ENCODE assay signal across 17 cellular contexts in the genomic region with DNA sequence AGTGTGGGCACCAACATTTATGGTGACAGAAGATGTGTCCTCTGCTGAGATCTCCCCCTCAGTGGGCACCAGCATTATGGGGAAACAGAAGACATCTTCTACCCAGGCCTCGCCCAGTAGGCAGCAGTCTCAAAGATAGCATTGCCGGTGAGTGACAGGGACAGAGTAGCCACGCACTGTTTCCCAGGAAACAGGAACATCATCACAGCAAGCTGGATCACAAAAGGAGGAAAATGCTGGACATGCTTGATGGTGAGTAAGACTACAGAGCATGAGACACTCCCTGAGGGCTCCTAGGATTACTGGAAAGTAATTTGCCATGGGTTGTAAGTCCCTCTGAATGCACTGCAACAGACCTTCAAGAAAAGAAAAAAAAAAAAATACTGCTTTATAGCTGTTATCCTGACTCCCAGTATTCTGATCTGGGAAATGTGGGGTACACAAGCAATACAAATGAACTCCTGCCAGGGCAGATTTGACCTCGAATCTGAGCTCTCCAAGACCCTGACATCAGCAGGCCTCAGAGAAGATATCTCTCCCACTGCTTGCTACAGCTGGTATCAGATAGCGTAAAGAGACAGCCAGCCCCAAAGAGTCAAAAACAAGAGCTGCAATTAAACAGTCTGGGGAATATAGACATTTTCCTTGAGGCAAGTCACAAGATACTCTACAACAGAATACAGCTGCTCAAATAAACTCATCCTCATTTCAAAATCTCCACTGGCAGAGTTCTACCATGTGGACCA.
DNase-seq lines count a peak whose midpoint lies in the region; ATAC-seq, FAIRE-seq and TF ChIP-seq lines count a peak whose summit lies in the region.
"Had no signal": no experiment of that assay in that cellular context is flagged by ENCODE, and none has a peak within 500 bp of the region (broad histone marks: within the 10 kb centered on the region; RNA-seq: fewer than 3 reads in every experiment).

No MANE protein-coding gene starts in this region.

- H3K4me3 ChIP-seq in GM23338, result no peak overlapping the region
- H3K4me3 ChIP-seq in H1 (ENCODE audit: extremely low read depth in 1 of 4, insufficient read depth in 2 of 4, low read depth in 3 of 4, low read length in 4 of 4), result no peak overlapping the region
- H3K4me3 ChIP-seq in mucosa of descending colon, result no peak overlapping the region
- H3K4me3 ChIP-seq: HAP-1, thyroid gland had no signal

- TF ChIP-seq EP300 in H1 (IDR thresholded peaks at IDR 0.05; ENCODE audit: borderline replicate concordance in 1 of 2, low read depth in 2 of 2, low read length in 2 of 2), result no peak

- no peak overlapping the region for H2BK20ac ChIP-seq in H1 (ENCODE audit: low read length)

- no peaks in the 10 kb centered on the region for H3K9me3 Mint-ChIP-seq in GM23338
- H3K9me3 Mint-ChIP-seq: natural killer cell treated with Interleukin-12 subunit alpha and Interleukin-12 subunit beta and Interleukin-15 and Interleukin-18, amount 100 ng/mL, for 72 hours had no signal

- H3F3A ChIP-seq in GM23338 (replicated peaks; ENCODE audit: low read depth), result no peaks in the 10 kb centered on the region

- H3K9ac ChIP-seq in H1 (replicated peaks in 1 of 4; ENCODE audit: extremely low read depth in 1 of 4, low read depth in 3 of 4, low read length in 3 of 4), result no peak overlapping the region

- no peaks in the 10 kb centered on the region for H3K27me3 ChIP-seq in GM23338 (ENCODE audit: insufficient read depth)
- H3K27me3 ChIP-seq in H1 (replicated peaks in 1 of 4; ENCODE audit: control insufficient read depth in 3 of 4, extremely low read depth in 1 of 4, insufficient read depth in 3 of 4, low read length in 3 of 4), result no peaks in the 10 kb centered on the region
- H3K27me3 ChIP-seq: thyroid gland had no signal

- H2BK120ac ChIP-seq in H1 (replicated peaks; ENCODE audit: low read depth, low read length), result no peak overlapping the region

- H3K4me1 ChIP-seq in GM23338 (ENCODE audit: insufficient read depth) (peaks cover 4% of the 10 kb centered on the region; the same call in 1 of the 2 replicates), H1 (replicated peaks in 1 of 4; ENCODE audit: control insufficient read depth in 3 of 4, insufficient read depth in 4 of 4, low read length in 3 of 4) (peaks cover 0 to 6% (median 3%) of the 10 kb centered on the region in 4 experiments; a peak in 4 of 7 replicates), mucosa of descending colon (ENCODE audit: low read depth) (peaks cover 16% of the 10 kb centered on the region)
- H3K4me1 ChIP-seq: HAP-1, thyroid gland had no signal

- no peak overlapping the region for H3K4me3 Mint-ChIP-seq in GM23338
- H3K4me3 Mint-ChIP-seq: natural killer cell treated with Interleukin-12 subunit alpha and Interleukin-12 subunit beta and Interleukin-15 and Interleukin-18, amount 100 ng/mL, for 72 hours had no signal

- H3K56ac ChIP-seq in H1 (replicated peaks; ENCODE audit: insufficient read length, low read depth, low read length), result no peak overlapping the region

- no peaks in the 10 kb centered on the region for H4K20me1 ChIP-seq in GM23338 (replicated peaks; ENCODE audit: insufficient read depth)
- H4K20me1 ChIP-seq in H1 (replicated peaks in 1 of 2; ENCODE audit: control insufficient read depth in 1 of 2, insufficient read depth in 2 of 2, low read length in 2 of 2), result no peaks in the 10 kb centered on the region

- H4K8ac ChIP-seq in H1 (ENCODE audit: extremely low read depth, insufficient read depth, low read length), result no peak overlapping the region

- no peak overlapping the region for H3K18ac ChIP-seq in H1 (ENCODE audit: extremely low read depth, low read length)

- no peaks in the 10 kb centered on the region for H3K27me3 Mint-ChIP-seq in GM23338 (ENCODE audit: insufficient read depth, low read depth, poor library complexity)

- no peak overlapping the region for H2AK5ac ChIP-seq in H1 (ENCODE audit: low read depth, low read length)

- H3K4me1 Mint-ChIP-seq in GM23338, result peaks cover 15% of the 10 kb centered on the region

- intact Hi-C loops in mucosa of descending colon (cut with DNase I, micrococcal nuclease), result no loop called here

- H4K5ac ChIP-seq in H1 (ENCODE audit: insufficient read length, low read depth, low read length), result no peak overlapping the region

- H3K79me2 ChIP-seq in GM23338 (replicated peaks; ENCODE audit: insufficient read depth), result no peaks in the 10 kb centered on the region
- no peaks in the 10 kb centered on the region for H3K79me2 ChIP-seq in H1 (ENCODE audit: control insufficient read depth in 1 of 2, insufficient read depth in 2 of 2, low read length in 2 of 2)

- ATAC-seq in GM23338 (no peak), mucosa of descending colon (peak; percentile 56)
- ATAC-seq in activated CD4-positive, CD25-positive, alpha-beta regulatory T cell treated with anti-CD3 and anti-CD28 coated beads, Interleukin-2, amount 50 U/mL, for 24 hours, result no peak
- ATAC-seq: natural killer cell treated with Interleukin-12 subunit alpha and Interleukin-12 subunit beta and Interleukin-15 and Interleukin-18, amount 100 ng/mL, for 72 hours had no signal

- H3K9me3 ChIP-seq in H1 (ENCODE audit: insufficient read depth in 2 of 2, low read depth in 1 of 2, low read length in 1 of 2) (no peaks in the 10 kb centered on the region), mucosa of descending colon (no peaks in the 10 kb centered on the region)
- H3K9me3 ChIP-seq: HAP-1, thyroid gland had no signal

- CTCF ChIA-PET in H1 (lab: Charles Lee; ENCODE audit: partially characterized antibody), result interaction anchor here (0.6 to 1.6 kb wide), 5 partner anchors 114 to 602 kb away, joined by 3 to 4 read pairs (median 3); no protein-coding TSS in a partner anchor

- no peak for FAIRE-seq in H1 (lab: Jason Lieb, UNC)

- H3K79me1 ChIP-seq in H1 (ENCODE audit: low read depth, low read length), result no peaks in the 10 kb centered on the region

- H3K23ac ChIP-seq in H1 (ENCODE audit: insufficient read length), result no peak overlapping the region

- H3K9me2 ChIP-seq in GM23338 (ENCODE audit: insufficient read depth), result peaks cover 4% of the 10 kb centered on the region; the same call in 1 of the 2 replicates

- no peak overlapping the region for H3K14ac ChIP-seq in H1 (ENCODE audit: insufficient read length)

- peak overlapping the region; percentile 70 for H3K4ac ChIP-seq in H1 (replicated peaks; ENCODE audit: insufficient read length, low read depth, low read length)

- H3K23me2 ChIP-seq in H1 (ENCODE audit: low read depth, low read length), result no peaks in the 10 kb centered on the region; the same call in 1 of the 2 replicates

- H2AFZ ChIP-seq in GM23338 (peak overlapping the region; percentile 69), H1 (ENCODE audit: low read length) (no peak overlapping the region)

- peak overlapping the region; percentile 54; the same call in 1 of the 2 replicates for H3K27ac Mint-ChIP-seq in GM23338
- H3K27ac Mint-ChIP-seq: natural killer cell treated with Interleukin-12 subunit alpha and Interleukin-12 subunit beta and Interleukin-15 and Interleukin-18, amount 100 ng/mL, for 72 hours had no signal

- WGBS in H1 (ENCODE audit: extremely low coverage in 1 of 2, insufficient coverage in 1 of 2, insufficient read length in 1 of 2, insufficient replicate concordance in 2 of 2, low coverage in 1 of 2, low lambda C conversion rate in 2 of 2, missing lambda C conversion rate in 1 of 2), 2 experiments, result 96% methylated on average over 5 of the region's 5 CpGs; no CpG with 5 or more reads in 1 of the 2 experiments

- no peak overlapping the region for H2BK12ac ChIP-seq in H1 (ENCODE audit: low read depth, low read length)

- POLR2A ChIA-PET in H1 (lab: Charles Lee; ENCODE audit: partially characterized antibody), result interaction anchor here (0.8 kb wide), 1 partner anchor 62 kb away, joined by 4 read pairs; no protein-coding TSS in a partner anchor

- H3K36me3 ChIP-seq in GM23338 (ENCODE audit: insufficient read depth), result no peaks in the 10 kb centered on the region
- H3K36me3 ChIP-seq in H1 (ENCODE audit: control insufficient read depth in 2 of 4, insufficient read depth in 4 of 4, low read length in 3 of 4), result no peaks in the 10 kb centered on the region
- no peaks in the 10 kb centered on the region for H3K36me3 ChIP-seq in mucosa of descending colon (ENCODE audit: low read depth)
- H3K36me3 ChIP-seq: HAP-1, thyroid gland had no signal

- H3K36me3 Mint-ChIP-seq in GM23338 (ENCODE audit: low read depth), result no peaks in the 10 kb centered on the region
- H3K36me3 Mint-ChIP-seq: natural killer cell treated with Interleukin-12 subunit alpha and Interleukin-12 subunit beta and Interleukin-15 and Interleukin-18, amount 100 ng/mL, for 72 hours had no signal

- H2BK5ac ChIP-seq in H1 (ENCODE audit: low read depth, low read length), result no peak overlapping the region

- no peak for TF ChIP-seq CTCF in GM23338 (conservative IDR thresholded peaks at IDR 0.05; ENCODE audit: low read depth in 2 of 2)
- TF ChIP-seq CTCF in H1 (IDR thresholded peaks at IDR 0.05; ENCODE audit: control extremely low read depth in 1 of 3, insufficient read depth in 1 of 3, low read depth in 1 of 3, low read length in 3 of 3), result no peak
- no peak for TF ChIP-seq CTCF in mucosa of descending colon (IDR thresholded peaks at IDR 0.05)

- no peak overlapping the region for H4K91ac ChIP-seq in H1 (replicated peaks; ENCODE audit: insufficient read length, low read length)

- H3K4me2 ChIP-seq in GM23338 (no peak overlapping the region), H1 (ENCODE audit: insufficient read depth in 1 of 2, low read depth in 2 of 2, low read length in 2 of 2) (no peak overlapping the region)

- no peak for TF ChIP-seq RAD21 in H1 (IDR thresholded peaks at IDR 0.05 in 1 of 2, conservative IDR thresholded peaks at IDR 0.05 in 1 of 2; ENCODE audit: low read depth in 2 of 2, low read length in 2 of 2)

- DNase-seq in GM23338 (ENCODE audit: low spot score) (no peak), NCI-H146 treated with DMSO at 0.1 percent for 48 hours (lab: John Stamatoyannopoulos, UW; ENCODE audit: unreplicated experiment) (peak; percentile 97), H1 (ENCODE audit: low read depth in 1 of 2, low spot score in 2 of 2) (no peak), mucosa of descending colon (no peak), COLO829 (ENCODE audit: low spot score) (no peak), cerebellum (ENCODE audit: low spot score) (no peak)
- DNase-seq in activated CD4-positive, CD25-positive, alpha-beta regulatory T cell (lab: John Stamatoyannopoulos, UW), result no peak
- DNase-seq: activated CD4-positive, alpha-beta T cell treated with anti-CD3 and anti-CD28 coated beads for 48 hours; activated naive CD4-positive, alpha-beta T cell treated with Interleukin-2 at 50 U/mL for 16 hours; KG1; NCI-H187; NCI-H526; T-helper 9 cell; thyroid gland had no signal

- H3K27ac ChIP-seq in GM23338 (ENCODE audit: low read depth), result no peak overlapping the region
- no peak overlapping the region for H3K27ac ChIP-seq in H1 (ENCODE audit: low read depth, low read length)
- H3K27ac ChIP-seq: thyroid gland had no signal

- no peak overlapping the region for H2BK15ac ChIP-seq in H1 (ENCODE audit: low read length)

- TF ChIP-seq POLR2A in H1 (IDR thresholded peaks at IDR 0.05; ENCODE audit: control extremely low read depth in 1 of 2, low read depth in 2 of 2, low read length in 2 of 2), result no peak

TF ChIP-seq in H1, 55 proteins besides CTCF, POLR2A, EP300 and RAD21 (continues in another document):
- TF ChIP-seq EGR1 (IDR thresholded peaks at IDR 0.05; ENCODE audit: borderline replicate concordance, low read depth, low read length), result no peak
- TF ChIP-seq CHD2 (IDR thresholded peaks at IDR 0.05; ENCODE audit: low read length), result no peak
- no peak for TF ChIP-seq TEAD4 (IDR thresholded peaks at IDR 0.05; ENCODE audit: low read depth, low read length)
